Comparison of ENCODE assay signal across 8 cellular contexts in genomic region chr12:69154585-69155363, GRCh38.
DNase-seq lines count a peak whose midpoint lies in the region; ATAC-seq, FAIRE-seq and TF ChIP-seq lines count a peak whose summit lies in the region.

No MANE protein-coding gene starts in this region.

- no peak overlapping the region for H3K27ac Mint-ChIP-seq in central memory CD8-positive, alpha-beta T cell (ENCODE audit: low read depth)

- H3K9me3 ChIP-seq in left lung: no peaks in the 10 kb centered on the region

- peaks cover 12 to 19% of the 10 kb centered on the region in 2 donors for H3K4me1 ChIP-seq in left lung

- H3K36me3 Mint-ChIP-seq in central memory CD8-positive, alpha-beta T cell (ENCODE audit: insufficient read depth): no peaks in the 10 kb centered on the region

- H3K4me3 Mint-ChIP-seq in central memory CD8-positive, alpha-beta T cell: no peak overlapping the region

- H3K36me3 ChIP-seq in left lung: no peaks in the 10 kb centered on the region

- H3K4me1 Mint-ChIP-seq in central memory CD8-positive, alpha-beta T cell: peaks cover 6% of the 10 kb centered on the region

- intact Hi-C loops in left lung (cut with DNase I): no loop called here

- ATAC-seq in HG02884 (IDR thresholded peaks at IDR 0.05; ENCODE audit: unreplicated experiment) (peak; percentile 45), left lung (peak; percentile 65), GM21528 (IDR thresholded peaks at IDR 0.05; ENCODE audit: low FRiP score, unreplicated experiment) (no peak)
- ATAC-seq in central memory CD8-positive, alpha-beta T cell (replicated peaks; ENCODE audit: extremely low read depth, poor library complexity, severe bottlenecking): peak; percentile 59

- no peaks in the 10 kb centered on the region for H3K27me3 ChIP-seq in left lung

- H3K27ac ChIP-seq in left lung: peak overlapping the region in 1 of 2 donors; percentile 4

- no peaks in the 10 kb centered on the region for H3K9me3 Mint-ChIP-seq in central memory CD8-positive, alpha-beta T cell

- peak; percentile 88 to 91 for TF ChIP-seq CTCF in left lung (IDR thresholded peaks at IDR 0.05)

- peak; percentile 51 to 71 for DNase-seq in NCI-H446 (lab: John Stamatoyannopoulos, UW)
- DNase-seq in activated CD4-positive, CD25-positive, alpha-beta regulatory T cell treated with anti-CD3 and anti-CD28 coated beads, Interleukin-2, amount 50 U/mL, for 72 hours: peak; percentile 75
- peak; percentile 57 to 68 for DNase-seq in central memory CD8-positive, alpha-beta T cell (ENCODE audit: low spot score in 2 of 2)
- peak in 1 of 2 donors; percentile 65 for DNase-seq in left lung
- DNase-seq in stimulated activated CD4-positive, alpha-beta T cell treated with anti-CD3 and anti-CD28 coated beads, TNF-alpha, amount 100 ng/mL, for 48 hours (ENCODE audit: low read depth in 3 of 3): peak; percentile 62 to 71 (median 70)

- no peak overlapping the region for H3K4me3 ChIP-seq in left lung

- no peaks in the 10 kb centered on the region for H3K27me3 Mint-ChIP-seq in central memory CD8-positive, alpha-beta T cell

- FAIRE-seq in G401.6 (lab: Jason Lieb, UNC): peak; percentile 56
